In the genomic region with DNA sequence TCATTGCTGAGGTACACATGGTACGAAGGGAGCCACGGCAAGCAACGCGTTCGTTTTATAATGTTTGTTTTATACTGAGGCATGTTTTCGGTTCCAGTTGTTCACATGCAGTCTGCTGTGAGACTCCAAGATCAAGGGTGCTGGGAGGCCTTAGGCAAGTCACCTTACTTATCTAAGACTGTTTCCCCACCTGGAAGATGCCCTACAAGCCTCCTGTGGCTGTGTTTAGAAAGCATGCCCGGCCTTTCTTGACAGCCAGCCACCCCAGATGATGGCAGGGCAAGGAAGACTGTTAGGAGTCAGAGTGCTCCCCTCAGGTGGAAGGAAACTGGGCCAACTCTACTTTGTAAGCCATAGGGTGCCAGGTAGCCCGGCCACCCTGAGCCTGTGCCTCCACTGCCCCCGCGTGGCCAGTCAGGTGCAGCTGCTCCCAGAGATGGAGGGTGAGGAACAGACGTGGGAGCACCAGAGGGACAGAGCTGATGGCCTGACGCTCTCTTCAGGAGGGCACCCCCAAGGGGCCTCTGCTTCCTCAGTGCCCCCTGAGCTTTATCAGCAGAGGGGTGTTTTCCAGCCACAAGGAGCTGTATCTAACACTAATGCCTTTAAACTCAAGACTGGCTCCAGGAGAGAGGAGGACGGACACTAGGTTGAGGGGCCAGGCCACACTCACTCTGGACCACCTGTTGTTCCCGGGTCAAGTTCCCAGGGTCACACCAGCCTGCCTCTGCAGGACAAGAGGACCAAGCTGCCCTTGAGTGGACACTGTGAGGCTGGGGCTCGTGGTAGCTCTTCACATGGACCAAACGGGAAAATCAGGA, we compare ENCODE assay signal across 8 cellular contexts. TPM values are rescaled to one million over a fixed set of nuclear protein-coding genes. Genes with fewer than 3 reads are reported as not detected.
DNase-seq lines count a peak whose midpoint lies in the region; ATAC-seq and TF ChIP-seq lines count a peak whose summit lies in the region.
"Had no signal": no experiment of that assay in that cellular context is flagged by ENCODE, and none has a peak within 500 bp of the region (broad histone marks: within the 10 kb centered on the region; RNA-seq: fewer than 3 reads in every experiment).

No MANE protein-coding gene starts in this region.

- intact Hi-C loops in activated CD4-positive, alpha-beta T cell treated with anti-CD3 and anti-CD28 coated beads, Interleukin-2, amount 10 ng/mL, durations not matched to agents 24 days and 14 days (cut with micrococcal nuclease): loop anchor here (1.0 kb wide), 2 partner anchors 26 to 113 kb away; no protein-coding TSS in a partner anchor

- no peak overlapping the region for H3K4me3 ChIP-seq in choroid plexus epithelial cell (ENCODE audit: low read depth, low read length)

- peak; percentile 78 for DNase-seq in NCI-H2196 (lab: John Stamatoyannopoulos, UW; ENCODE audit: unreplicated experiment)
- peak; percentile 91 for DNase-seq in activated CD4-positive, alpha-beta T cell treated with anti-CD3 and anti-CD28 coated beads, Interleukin-2, amount 10 ng/mL, durations not matched to agents 24 days and 14 days
- DNase-seq in choroid plexus epithelial cell (ENCODE audit: low read depth): peak; percentile 58
- peak; percentile 61 to 67 for DNase-seq in memory B cell (ENCODE audit: low spot score in 2 of 2)
- peak; percentile 39 for DNase-seq in stimulated activated CD8-positive, alpha-beta memory T cell treated with anti-CD3 and anti-CD28 coated beads, Interleukin-7, amount 100 ng/mL, for 24 hours (ENCODE audit: low read depth)

- peaks cover 19% of the 10 kb centered on the region for H3K4me1 Mint-ChIP-seq in activated CD4-positive, alpha-beta T cell treated with anti-CD3 and anti-CD28 coated beads, Interleukin-2, amount 10 ng/mL, durations not matched to agents 24 days and 14 days
- peaks cover 14% of the 10 kb centered on the region for H3K4me1 Mint-ChIP-seq in memory B cell

- ATAC-seq in GM18867 (IDR thresholded peaks at IDR 0.05; ENCODE audit: unreplicated experiment) (peak; percentile 43), memory B cell (ENCODE audit: low read depth) (peak; percentile 98), HG03469 (IDR thresholded peaks at IDR 0.05; ENCODE audit: unreplicated experiment) (no peak)

- H3K36me3 Mint-ChIP-seq in activated CD4-positive, alpha-beta T cell treated with anti-CD3 and anti-CD28 coated beads, Interleukin-2, amount 10 ng/mL, durations not matched to agents 24 days and 14 days (ENCODE audit: low read depth): peaks cover 48% of the 10 kb centered on the region
- H3K36me3 Mint-ChIP-seq in memory B cell: peaks cover 22% of the 10 kb centered on the region

- TF ChIP-seq CTCF in choroid plexus epithelial cell (conservative IDR thresholded peaks at IDR 0.05; ENCODE audit: low read depth, low read length): peak; percentile 83

- peak overlapping the region; percentile 65 for H3K27ac Mint-ChIP-seq in activated CD4-positive, alpha-beta T cell treated with anti-CD3 and anti-CD28 coated beads, Interleukin-2, amount 10 ng/mL, durations not matched to agents 24 days and 14 days
- H3K27ac Mint-ChIP-seq in memory B cell: no peak overlapping the region

- H3K4me3 Mint-ChIP-seq in activated CD4-positive, alpha-beta T cell treated with anti-CD3 and anti-CD28 coated beads, Interleukin-2, amount 10 ng/mL, durations not matched to agents 24 days and 14 days: no peak overlapping the region
- no peak overlapping the region for H3K4me3 Mint-ChIP-seq in memory B cell

- no peaks in the 10 kb centered on the region for H3K27me3 Mint-ChIP-seq in activated CD4-positive, alpha-beta T cell treated with anti-CD3 and anti-CD28 coated beads, Interleukin-2, amount 10 ng/mL, durations not matched to agents 24 days and 14 days
- no peaks in the 10 kb centered on the region for H3K27me3 Mint-ChIP-seq in memory B cell

- no peaks in the 10 kb centered on the region for H3K9me3 Mint-ChIP-seq in activated CD4-positive, alpha-beta T cell treated with anti-CD3 and anti-CD28 coated beads, Interleukin-2, amount 10 ng/mL, durations not matched to agents 24 days and 14 days
- H3K9me3 Mint-ChIP-seq in memory B cell: no peaks in the 10 kb centered on the region

RNA-seq across cellular contexts. Expression of gene NAT9, which starts 5.4 kb away (rescaled TPM):
- total RNA-seq in activated CD4-positive, alpha-beta T cell treated with anti-CD3 and anti-CD28 coated beads, Interleukin-2, amount 10 ng/mL, durations not matched to agents 24 days and 14 days: 62.7 and 67.6 TPM in 2 replicates

RNA-seq across cellular contexts. Expression of gene NHERF1, which starts 22.3 kb away (rescaled TPM):
- total RNA-seq in activated CD4-positive, alpha-beta T cell treated with anti-CD3 and anti-CD28 coated beads, Interleukin-2, amount 10 ng/mL, durations not matched to agents 24 days and 14 days: 134 and 138 TPM in 2 replicates

RNA-seq across cellular contexts. Expression of gene RAB37, which starts 33.7 kb away (rescaled TPM):
- total RNA-seq in activated CD4-positive, alpha-beta T cell treated with anti-CD3 and anti-CD28 coated beads, Interleukin-2, amount 10 ng/mL, durations not matched to agents 24 days and 14 days: 5.5 and 7.5 TPM in 2 replicates

RNA-seq across cellular contexts. Expression of gene CD300LF, which starts 58.0 kb away (rescaled TPM):
- total RNA-seq in activated CD4-positive, alpha-beta T cell treated with anti-CD3 and anti-CD28 coated beads, Interleukin-2, amount 10 ng/mL, durations not matched to agents 24 days and 14 days: not detected in 2 replicates
- total RNA-seq: dermis microvascular lymphatic vessel endothelial cell had no signal

Comparison
In these comparisons a context has a peak if more than half of its experiments do, and no peak if none do; other contexts are left out.
1. DNase-seq: peak in every context shown above with its lines; median percentile 91 in activated CD4-positive, alpha-beta T cell treated with anti-CD3 and anti-CD28 coated beads, Interleukin-2, amount 10 ng/mL, durations not matched to agents 24 days and 14 days; 78 in NCI-H2196; 64 in memory B cell; 58 in choroid plexus epithelial cell; 39 in stimulated activated CD8-positive, alpha-beta memory T cell treated with anti-CD3 and anti-CD28 coated beads, Interleukin-7, amount 100 ng/mL, for 24 hours.